Comparison of ENCODE assay signal across 1 cellular context in the genomic region with DNA sequence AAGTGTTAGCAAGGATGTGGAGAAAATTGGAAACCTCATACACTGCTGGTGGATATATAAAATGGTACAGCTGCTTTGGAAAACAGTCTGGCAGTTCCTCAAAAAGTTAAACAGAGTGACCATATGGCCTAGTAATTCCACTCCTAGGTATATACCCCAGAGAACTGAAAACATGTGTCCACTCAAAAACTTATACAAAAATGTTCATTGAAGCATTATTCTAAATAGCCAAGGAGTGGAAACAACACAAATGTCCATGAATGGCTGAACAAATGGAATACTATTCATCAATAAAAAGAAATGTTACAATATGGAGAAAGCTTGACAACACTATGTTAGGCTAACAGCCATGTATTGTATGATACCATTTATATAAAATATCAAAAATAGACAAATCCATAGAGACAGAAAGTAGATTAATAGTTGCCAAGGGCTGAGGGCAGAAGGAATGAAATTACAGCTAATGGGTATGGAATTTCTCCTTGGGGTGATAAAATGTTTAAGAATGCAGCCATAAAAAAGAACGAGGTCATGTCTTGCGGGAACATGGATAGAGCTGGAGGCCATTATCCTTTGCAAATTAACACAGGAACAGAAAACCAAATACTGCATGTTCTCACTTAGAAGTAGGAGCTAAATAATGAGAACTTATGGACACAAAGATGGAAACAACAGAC.
TF ChIP-seq lines count a peak whose summit lies in the region.

No MANE protein-coding gene starts in this region.

TF ChIP-seq in endothelial cell of umbilical vein, 7 proteins besides CTCF, POLR2A, EP300 and RAD21:
- TF ChIP-seq EZH2 (IDR thresholded peaks at IDR 0.05; ENCODE audit: borderline replicate concordance, low read depth, low read length, severe bottlenecking): no peak
